In the genomic region with DNA sequence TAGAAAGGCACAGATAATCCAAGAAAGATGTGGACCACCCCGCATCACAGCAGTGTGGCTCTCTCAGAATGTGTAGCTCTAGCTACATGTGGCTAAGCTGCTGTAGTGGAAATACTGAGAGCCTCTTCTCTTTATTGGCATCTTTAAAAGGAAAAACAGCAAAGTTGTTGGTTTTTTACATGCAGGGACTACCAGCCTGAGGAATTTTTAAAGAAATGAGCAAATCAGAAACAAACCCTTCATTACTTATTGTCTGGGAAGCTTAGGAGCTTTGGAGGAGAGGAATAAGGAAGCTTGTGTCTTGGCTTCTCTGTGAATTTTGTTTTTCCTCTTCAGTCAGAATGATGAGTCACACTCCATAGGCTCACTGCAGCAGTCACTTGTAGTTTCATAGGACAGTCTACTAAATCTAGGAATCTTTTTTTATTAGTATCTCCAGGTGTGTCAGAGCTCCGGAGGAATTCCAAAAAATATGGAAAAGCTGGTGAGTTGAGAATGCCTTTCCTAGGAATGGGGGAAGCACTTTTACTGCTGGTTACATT, we compare ENCODE assay signal across 17 cellular contexts. TPM values are rescaled to one million over a fixed set of nuclear protein-coding genes. Genes with fewer than 3 reads are reported as not detected.
DNase-seq lines count a peak whose midpoint lies in the region; ATAC-seq, FAIRE-seq and TF ChIP-seq lines count a peak whose summit lies in the region.
"Had no signal": no experiment of that assay in that cellular context is flagged by ENCODE, and none has a peak within 500 bp of the region (broad histone marks: within the 10 kb centered on the region; RNA-seq: fewer than 3 reads in every experiment).

No MANE protein-coding gene starts in this region.

- peaks cover 15% of the 10 kb centered on the region for H3K4me1 ChIP-seq in astrocyte (ENCODE audit: insufficient read depth, low read length)
- H3K4me1 ChIP-seq: esophagus muscularis mucosa had no signal

- no peaks in the 10 kb centered on the region for H3K36me3 Mint-ChIP-seq in astrocyte (ENCODE audit: low read depth, unreplicated experiment)

- no peak for TF ChIP-seq CTCF in astrocyte (IDR thresholded peaks at IDR 0.05; ENCODE audit: insufficient read depth, low read depth, low read length)

- H3K4me1 Mint-ChIP-seq in astrocyte (ENCODE audit: low read depth, unreplicated experiment) = peaks cover 22% of the 10 kb centered on the region
- H3K4me1 Mint-ChIP-seq: central memory CD8-positive, alpha-beta T cell had no signal

- H3K27me3 ChIP-seq in astrocyte (ENCODE audit: insufficient read depth, low read length) = no peaks in the 10 kb centered on the region
- H3K27me3 ChIP-seq: esophagus muscularis mucosa had no signal

- no peaks in the 10 kb centered on the region for H3K79me2 ChIP-seq in astrocyte (ENCODE audit: insufficient read depth, low read length)

- H3K9me3 ChIP-seq in astrocyte (ENCODE audit: insufficient read depth, low read depth, low read length) = no peaks in the 10 kb centered on the region
- H3K9me3 ChIP-seq: esophagus muscularis mucosa had no signal

- no peak overlapping the region for H3K27ac ChIP-seq in astrocyte (ENCODE audit: low read depth, low read length)
- H3K27ac ChIP-seq: esophagus muscularis mucosa had no signal

- H2AFZ ChIP-seq in astrocyte (ENCODE audit: low read depth, low read length) = no peak overlapping the region

- no peak for TF ChIP-seq POLR2A in H54 (IDR thresholded peaks at IDR 0.05; ENCODE audit: low read depth, low read length)

- H3K36me3 ChIP-seq in astrocyte (ENCODE audit: insufficient read depth, low read length) = peaks cover 9% of the 10 kb centered on the region
- H3K36me3 ChIP-seq: esophagus muscularis mucosa had no signal

- H3K27ac Mint-ChIP-seq in astrocyte (ENCODE audit: unreplicated experiment) = peak overlapping the region; percentile 79

- H3K4me3 Mint-ChIP-seq in astrocyte (ENCODE audit: unreplicated experiment) = no peak overlapping the region
- H3K4me3 Mint-ChIP-seq: central memory CD8-positive, alpha-beta T cell had no signal

- peak overlapping the region; percentile 48 for H3K4me2 ChIP-seq in astrocyte (ENCODE audit: low read length)

- H3K4me3 ChIP-seq in astrocyte (ENCODE audit: insufficient read depth, low read depth, low read length) = no peak overlapping the region
- H3K4me3 ChIP-seq: esophagus muscularis mucosa, GM12878 had no signal

- no peak for ATAC-seq in HG03095 (IDR thresholded peaks at IDR 0.05; ENCODE audit: unreplicated experiment)
- ATAC-seq: GM12878 had no signal

- no peak overlapping the region for H3K9ac ChIP-seq in astrocyte (ENCODE audit: low read length)

- no peak for FAIRE-seq in H54 (lab: Jason Lieb, UNC)
- no peak for FAIRE-seq in astrocyte (lab: Jason Lieb, UNC)
- FAIRE-seq: GM12878 had no signal

- no peaks in the 10 kb centered on the region for H3K27me3 Mint-ChIP-seq in astrocyte (ENCODE audit: low read depth, unreplicated experiment)
- H3K27me3 Mint-ChIP-seq: central memory CD8-positive, alpha-beta T cell had no signal

- no peaks in the 10 kb centered on the region for H3K9me3 Mint-ChIP-seq in astrocyte (ENCODE audit: unreplicated experiment)
- H3K9me3 Mint-ChIP-seq: central memory CD8-positive, alpha-beta T cell had no signal

- peak; percentile 21 for DNase-seq in A172 (ENCODE audit: low spot score)
- DNase-seq in H54 (ENCODE audit: insufficient read length, low spot score) = peak; percentile 19
- DNase-seq in astrocyte (ENCODE audit: low read depth) = peak; percentile 29
- DNase-seq in foreskin melanocyte = peak; percentile 72
- no peak for DNase-seq in GM19240 (ENCODE audit: insufficient read length, low spot score)
- no peak for DNase-seq in mucosa of gallbladder (ENCODE audit: low spot score)
- no peak for DNase-seq in NCI-H524 treated with DMSO at 0.1 percent for 48 hours (lab: John Stamatoyannopoulos, UW)
- DNase-seq: activated CD4-positive, alpha-beta T cell treated with anti-CD3 and anti-CD28 coated beads for 48 hours; activated effector memory CD4-positive, alpha-beta T cell treated with anti-CD3 and anti-CD28 coated beads, Interleukin-2, amount 50 U/mL, for 16 hours; AML-193; DMS79 treated with DMSO at 0.1 percent for 48 hours; NCI-H1436; NCI-H510A had no signal

- H4K20me1 ChIP-seq in astrocyte (ENCODE audit: insufficient read depth, low read length) = no peaks in the 10 kb centered on the region

RNA-seq across cellular contexts. Expression of gene POLG, which starts 27.5 kb away (rescaled TPM):
- total RNA-seq in A172 (2014; rRNA removed; shearing (Covaris generic)) = 40.2 and 46.5 TPM in 2 replicates
- total RNA-seq in astrocyte = 48.5 and 54.4 TPM in 2 replicates
- 56.2 TPM for total RNA-seq in mucosa of gallbladder

Comparison
In these comparisons a context has a peak if more than half of its experiments do, and no peak if none do; other contexts are left out.
1. DNase-seq: peak in A172 (single experiment), H54 (single experiment), astrocyte (single experiment) and foreskin melanocyte (single experiment); none in GM19240 (single experiment), mucosa of gallbladder (single experiment) and NCI-H524 treated with DMSO at 0.1 percent for 48 hours (single experiment).